In genomic region chr1:214548988-214549387, GRCh38 we compare ENCODE assay signal across 11 cellular contexts.
DNase-seq lines count a peak whose midpoint lies in the region; TF ChIP-seq lines count a peak whose summit lies in the region.
"Had no signal": no experiment of that assay in that cellular context is flagged by ENCODE, and none has a peak within 500 bp of the region (broad histone marks: within the 10 kb centered on the region; RNA-seq: fewer than 3 reads in every experiment).

No MANE protein-coding gene starts in this region.

- peaks cover 0 to 59% (median 28%) of the 10 kb centered on the region in 4 donors for H3K4me1 ChIP-seq in tibial artery

- peak; percentile 10 for DNase-seq in NCI-H510A treated with DMSO at 0.1 percent for 48 hours (lab: John Stamatoyannopoulos, UW)
- no peak for DNase-seq in NCI-H510A (lab: John Stamatoyannopoulos, UW)
- DNase-seq in brain microvascular endothelial cell: peak; percentile 56
- DNase-seq in iris pigment epithelial cell (ENCODE audit: low read depth): peak; percentile 50
- DNase-seq in tibial artery: peak in 1 of 2 donors; percentile 57
- no peak for DNase-seq in NCI-H2227 (lab: John Stamatoyannopoulos, UW; ENCODE audit: unreplicated experiment)
- no peak for DNase-seq in islet precursor cell
- no peak for DNase-seq in NCI-H774 (lab: John Stamatoyannopoulos, UW)
- DNase-seq: activated gamma-delta T cell treated with Interleukin-2 at 50 U/mL for 16 hours; SHP77 treated with DMSO at 0.1 percent for 48 hours; stimulated activated CD4-positive, alpha-beta T cell treated with anti-CD3 and anti-CD28 coated beads, Interleukin-4, amount 100 ng/mL, for 24 hours had no signal

- H3K4me3 ChIP-seq in brain microvascular endothelial cell (ENCODE audit: low read depth, low read length): peak overlapping the region; percentile 91
- peak overlapping the region; percentile 85 to 86 for H3K4me3 ChIP-seq in tibial artery

- in situ Hi-C loops in brain microvascular endothelial cell (cut with HindIII; ENCODE audit: low pct_ligation_motif_present, low sequenced_read_pairs): no loop called here

- TF ChIP-seq CTCF in brain microvascular endothelial cell (IDR thresholded peaks at IDR 0.05; ENCODE audit: low read depth, low read length, missing control alignments): no peak
- no peak for TF ChIP-seq CTCF in tibial artery (IDR thresholded peaks at IDR 0.05)

- no peak overlapping the region for H3K27ac ChIP-seq in brain microvascular endothelial cell
- peak overlapping the region in 1 of 2 donors; percentile 98 for H3K27ac ChIP-seq in tibial artery

- intact Hi-C loops in tibial artery (cut with DNase I; ENCODE audit: low total_unique reads): no loop called here

- H3K36me3 ChIP-seq in brain microvascular endothelial cell (replicated peaks) (peaks cover 3% of the 10 kb centered on the region), tibial artery (no peaks in the 10 kb centered on the region)

- no peaks in the 10 kb centered on the region for H3K9me3 ChIP-seq in tibial artery

- no peaks in the 10 kb centered on the region for H3K27me3 ChIP-seq in brain microvascular endothelial cell (replicated peaks)
- no peaks in the 10 kb centered on the region for H3K27me3 ChIP-seq in tibial artery

Comparison
In these comparisons a context has a peak if more than half of its experiments do, and no peak if none do; other contexts are left out.
1. DNase-seq: peak in NCI-H510A treated with DMSO at 0.1 percent for 48 hours (single experiment), brain microvascular endothelial cell (single experiment) and iris pigment epithelial cell (single experiment); none in NCI-H510A (single experiment), NCI-H2227 (single experiment), islet precursor cell (single experiment) and NCI-H774 (single experiment).